13 cellular contexts compared by ENCODE assay signal in the genomic region with DNA sequence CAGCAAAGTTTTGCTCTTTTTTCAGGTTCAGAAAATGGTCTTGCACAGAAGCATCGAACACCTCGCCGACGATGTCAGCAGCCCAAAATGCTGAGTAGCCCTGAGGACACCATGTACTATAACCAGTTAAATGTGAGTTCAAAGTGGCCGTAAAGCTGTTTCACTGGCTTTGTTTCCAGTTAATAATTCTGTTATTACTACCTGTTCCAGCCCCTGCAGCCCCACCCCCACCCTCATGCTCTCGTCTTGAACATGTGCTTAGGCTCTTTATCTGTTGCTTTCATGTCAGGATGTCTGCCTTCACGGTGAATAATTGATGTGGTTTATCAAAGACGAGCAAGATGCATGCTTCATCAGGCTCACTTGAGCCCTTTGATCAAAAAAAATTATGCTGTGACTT.
DNase-seq lines count a peak whose midpoint lies in the region; ATAC-seq lines count a peak whose summit lies in the region.
"Had no signal": no experiment of that assay in that cellular context is flagged by ENCODE, and none has a peak within 500 bp of the region (broad histone marks: within the 10 kb centered on the region; RNA-seq: fewer than 3 reads in every experiment).

No MANE protein-coding gene starts in this region.

- ATAC-seq in activated naive CD8-positive, alpha-beta T cell treated with anti-CD3 and anti-CD28 coated beads, Interleukin-2, amount 50 U/mL, for 24 hours = no peak
- ATAC-seq in GM19463 (IDR thresholded peaks at IDR 0.05; ENCODE audit: unreplicated experiment) (no peak), HG02798 (IDR thresholded peaks at IDR 0.05; ENCODE audit: poor library complexity, unreplicated experiment) (no peak)

- H3K27ac Mint-ChIP-seq in activated naive CD8-positive, alpha-beta T cell = peak overlapping the region; percentile 11
- H3K27ac Mint-ChIP-seq in activated naive CD8-positive, alpha-beta T cell treated with anti-CD3 and anti-CD28 coated beads, Interleukin-2, amount 50 U/mL, for 24 hours = no peak overlapping the region

- H3K4me3 Mint-ChIP-seq in activated naive CD8-positive, alpha-beta T cell = peak overlapping the region; percentile 38
- H3K4me3 Mint-ChIP-seq in activated naive CD8-positive, alpha-beta T cell treated with anti-CD3 and anti-CD28 coated beads, Interleukin-2, amount 50 U/mL, for 24 hours = no peak overlapping the region

- no peak for DNase-seq in activated naive CD8-positive, alpha-beta T cell treated with anti-CD3 and anti-CD28 coated beads, Interleukin-2, amount 50 U/mL, for 24 hours
- DNase-seq in activated CD4-positive, alpha-beta T cell treated with anti-CD3 and anti-CD28 coated beads for 48 hours = peak; percentile 10
- peak; percentile 82 for DNase-seq in central memory CD4-positive, alpha-beta T cell
- peak; percentile 3 for DNase-seq in stimulated activated naive CD4-positive, alpha-beta T cell treated with Interleukin-2 at 50 U/mL for 16 hours (lab: John Stamatoyannopoulos, UW)
- no peak for DNase-seq in cortex of kidney (lab: John Stamatoyannopoulos, UW)
- DNase-seq: ACHN, DMS 273 treated with DMSO at 0.1 percent for 48 hours, KG1, NCI-H187, NCI-H82 had no signal

- H3K36me3 Mint-ChIP-seq in activated naive CD8-positive, alpha-beta T cell = no peaks in the 10 kb centered on the region
- H3K36me3 Mint-ChIP-seq in activated naive CD8-positive, alpha-beta T cell treated with anti-CD3 and anti-CD28 coated beads, Interleukin-2, amount 50 U/mL, for 24 hours (ENCODE audit: low read depth) = no peaks in the 10 kb centered on the region

- H3K4me1 Mint-ChIP-seq in activated naive CD8-positive, alpha-beta T cell (ENCODE audit: low read depth) = peaks cover 30% of the 10 kb centered on the region
- H3K4me1 Mint-ChIP-seq in activated naive CD8-positive, alpha-beta T cell treated with anti-CD3 and anti-CD28 coated beads, Interleukin-2, amount 50 U/mL, for 24 hours = peaks cover 19% of the 10 kb centered on the region

- peaks cover 15% of the 10 kb centered on the region for H3K27me3 Mint-ChIP-seq in activated naive CD8-positive, alpha-beta T cell
- peaks cover 13% of the 10 kb centered on the region for H3K27me3 Mint-ChIP-seq in activated naive CD8-positive, alpha-beta T cell treated with anti-CD3 and anti-CD28 coated beads, Interleukin-2, amount 50 U/mL, for 24 hours

- no peaks in the 10 kb centered on the region for H3K9me3 Mint-ChIP-seq in activated naive CD8-positive, alpha-beta T cell (ENCODE audit: low read depth)
- no peaks in the 10 kb centered on the region for H3K9me3 Mint-ChIP-seq in activated naive CD8-positive, alpha-beta T cell treated with anti-CD3 and anti-CD28 coated beads, Interleukin-2, amount 50 U/mL, for 24 hours

Comparison
In these comparisons a context has a peak if more than half of its experiments do, and no peak if none do; other contexts are left out.
1. DNase-seq: peak in activated CD4-positive, alpha-beta T cell treated with anti-CD3 and anti-CD28 coated beads for 48 hours (single experiment), central memory CD4-positive, alpha-beta T cell (single experiment) and stimulated activated naive CD4-positive, alpha-beta T cell treated with Interleukin-2 at 50 U/mL for 16 hours (single experiment); none in activated naive CD8-positive, alpha-beta T cell treated with anti-CD3 and anti-CD28 coated beads, Interleukin-2, amount 50 U/mL, for 24 hours (single experiment) and cortex of kidney (single experiment).